ENCODE assay signal across 21 cellular contexts in genomic region chr13:24041822-24042221, GRCh38.
"Had no signal": no experiment of that assay in that cellular context is flagged by ENCODE, and none has a peak within 500 bp of the region (broad histone marks: within the 10 kb centered on the region; RNA-seq: fewer than 3 reads in every experiment).

No MANE protein-coding gene starts in this region.

- H3K9me3 Mint-ChIP-seq: activated naive CD8-positive, alpha-beta T cell treated with anti-CD3 and anti-CD28 coated beads for 36 hours; activated T-cell treated with anti-CD3 and anti-CD28 coated beads, Interleukin-2, amount 50 U/mL, for 4 hours had no signal

- H3K27ac Mint-ChIP-seq: activated B cell treated with CpG ODN at 0.5 μM for 24 hours; activated CD4-positive, alpha-beta T cell treated with anti-CD3 and anti-CD28 coated beads for 36 hours; activated naive CD8-positive, alpha-beta T cell treated with anti-CD3 and anti-CD28 coated beads for 36 hours; T-helper 17 cell had no signal

- H3K36me3 ChIP-seq: breast epithelium, heart left ventricle, left ventricle myocardium inferior, spleen, thyroid gland, upper lobe of right lung had no signal

- H3K9me3 ChIP-seq: thyroid gland, upper lobe of right lung had no signal

- H3K4me1 ChIP-seq: thyroid gland had no signal

- ATAC-seq: activated CD4-positive, alpha-beta T cell treated with anti-CD3 and anti-CD28 coated beads for 36 hours; activated T-cell treated with anti-CD3 and anti-CD28 coated beads, Interleukin-2, amount 50 U/mL, for 4 hours; heart left ventricle; T-helper 17 cell; upper lobe of right lung had no signal

- DNase-seq: activated B cell treated with CpG ODN at 0.5 μM for 24 hours; activated CD4-positive, alpha-beta T cell treated with anti-CD3 and anti-CD28 coated beads for 36 hours; activated CD4-positive, alpha-beta T cell treated with anti-CD3 and anti-CD28 coated beads, Interleukin-2, amount 50 U/mL, for 4 hours; activated CD8-positive, alpha-beta memory T cell treated with anti-CD3 and anti-CD28 coated beads for 24 hours; activated CD8-positive, alpha-beta memory T cell treated with anti-CD3 and anti-CD28 coated beads, Interleukin-2, amount 50 U/mL, for 4 hours; activated naive CD4-positive, alpha-beta T cell treated with Interleukin-2 at 50 U/mL for 16 hours; activated naive CD8-positive, alpha-beta T cell treated with anti-CD3 and anti-CD28 coated beads for 36 hours; activated T-cell treated with anti-CD3 and anti-CD28 coated beads, Interleukin-2, amount 50 U/mL, for 4 hours; heart left ventricle; left ventricle myocardium inferior; retina; stimulated activated CD4-positive, alpha-beta T cell treated with anti-CD3 and anti-CD28 coated beads, Interleukin-4, amount 100 ng/mL, for 1 hour; stimulated activated naive CD4-positive, alpha-beta T cell; SW 1271; T-helper 17 cell; thyroid gland; upper lobe of right lung had no signal

- H3K27ac ChIP-seq: breast epithelium, coronary artery, epithelial cell of prostate, heart left ventricle, left ventricle myocardium inferior, spleen, thyroid gland, upper lobe of right lung had no signal

- H3K4me3 ChIP-seq: breast epithelium, coronary artery, heart left ventricle, left ventricle myocardium inferior, spleen, thyroid gland, upper lobe of right lung had no signal

- H3K4me3 Mint-ChIP-seq: activated B cell treated with CpG ODN at 0.5 μM for 24 hours; activated CD4-positive, alpha-beta T cell treated with anti-CD3 and anti-CD28 coated beads for 36 hours; activated naive CD8-positive, alpha-beta T cell treated with anti-CD3 and anti-CD28 coated beads for 36 hours; activated T-cell treated with anti-CD3 and anti-CD28 coated beads, Interleukin-2, amount 50 U/mL, for 4 hours; T-helper 17 cell had no signal

- H3K4me1 Mint-ChIP-seq: activated B cell treated with CpG ODN at 0.5 μM for 24 hours had no signal

- H3K27me3 ChIP-seq: breast epithelium, heart left ventricle, spleen, thyroid gland, upper lobe of right lung had no signal
